ENCODE assay signal across 1 cellular context in the genomic region with DNA sequence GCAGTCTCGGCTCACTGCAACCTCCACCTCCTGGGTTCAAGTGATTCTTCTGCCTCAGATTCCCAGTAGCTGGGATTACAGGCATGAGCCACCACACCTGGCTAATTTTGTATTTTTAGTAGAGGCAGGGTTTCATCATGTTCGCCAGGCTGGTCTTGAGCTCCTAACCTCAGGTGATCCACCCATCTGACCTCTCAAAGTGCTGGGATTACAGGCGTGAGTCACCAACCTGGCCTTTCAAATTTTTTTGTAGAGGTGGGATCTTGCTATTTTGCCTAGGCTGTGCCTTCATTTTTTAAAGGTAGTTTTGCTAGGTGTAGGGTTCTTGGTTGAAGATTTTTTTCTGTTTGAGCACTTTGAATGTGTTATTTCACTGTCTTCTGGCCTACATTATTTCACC.
TF ChIP-seq lines count a peak whose summit lies in the region.

No MANE protein-coding gene starts in this region.

TF ChIP-seq in GM23338, 12 proteins besides CTCF, POLR2A, EP300 and RAD21:
- TF ChIP-seq CREB1 (CRISPR knock-in tag; IDR thresholded peaks at IDR 0.05; ENCODE audit: low read depth) = no peak
- TF ChIP-seq JUNB (IDR thresholded peaks at IDR 0.05; ENCODE audit: unreplicated experiment) = no peak
- TF ChIP-seq POLR2AphosphoS5 (IDR thresholded peaks at IDR 0.05; ENCODE audit: low read depth) = no peak
- no peak for TF ChIP-seq ZNF331 (CRISPR knock-in tag; IDR thresholded peaks at IDR 0.05; ENCODE audit: low read depth)
- no peak for TF ChIP-seq STAT1 (IDR thresholded peaks at IDR 0.05; ENCODE audit: unreplicated experiment)
- TF ChIP-seq EZH2phosphoT487 (IDR thresholded peaks at IDR 0.05; ENCODE audit: unreplicated experiment) = no peak
- TF ChIP-seq EZH2 (IDR thresholded peaks at IDR 0.05; ENCODE audit: low read depth, unreplicated experiment) = no peak
- TF ChIP-seq, protein P1, sequence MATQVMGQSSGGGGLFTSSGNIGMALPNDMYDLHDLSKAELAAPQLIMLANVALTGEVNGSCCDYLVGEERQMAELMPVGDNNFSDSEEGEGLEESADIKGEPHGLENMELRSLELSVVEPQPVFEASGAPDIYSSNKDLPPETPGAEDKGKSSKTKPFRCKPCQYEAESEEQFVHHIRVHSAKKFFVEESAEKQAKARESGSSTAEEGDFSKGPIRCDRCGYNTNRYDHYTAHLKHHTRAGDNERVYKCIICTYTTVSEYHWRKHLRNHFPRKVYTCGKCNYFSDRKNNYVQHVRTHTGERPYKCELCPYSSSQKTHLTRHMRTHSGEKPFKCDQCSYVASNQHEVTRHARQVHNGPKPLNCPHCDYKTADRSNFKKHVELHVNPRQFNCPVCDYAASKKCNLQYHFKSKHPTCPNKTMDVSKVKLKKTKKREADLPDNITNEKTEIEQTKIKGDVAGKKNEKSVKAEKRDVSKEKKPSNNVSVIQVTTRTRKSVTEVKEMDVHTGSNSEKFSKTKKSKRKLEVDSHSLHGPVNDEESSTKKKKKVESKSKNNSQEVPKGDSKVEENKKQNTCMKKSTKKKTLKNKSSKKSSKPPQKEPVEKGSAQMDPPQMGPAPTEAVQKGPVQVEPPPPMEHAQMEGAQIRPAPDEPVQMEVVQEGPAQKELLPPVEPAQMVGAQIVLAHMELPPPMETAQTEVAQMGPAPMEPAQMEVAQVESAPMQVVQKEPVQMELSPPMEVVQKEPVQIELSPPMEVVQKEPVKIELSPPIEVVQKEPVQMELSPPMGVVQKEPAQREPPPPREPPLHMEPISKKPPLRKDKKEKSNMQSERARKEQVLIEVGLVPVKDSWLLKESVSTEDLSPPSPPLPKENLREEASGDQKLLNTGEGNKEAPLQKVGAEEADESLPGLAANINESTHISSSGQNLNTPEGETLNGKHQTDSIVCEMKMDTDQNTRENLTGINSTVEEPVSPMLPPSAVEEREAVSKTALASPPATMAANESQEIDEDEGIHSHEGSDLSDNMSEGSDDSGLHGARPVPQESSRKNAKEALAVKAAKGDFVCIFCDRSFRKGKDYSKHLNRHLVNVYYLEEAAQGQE (IDR thresholded peaks at IDR 0.05; ENCODE audit: unreplicated experiment) = no peak
- no peak for TF ChIP-seq ZNF114 (CRISPR knock-in tag; IDR thresholded peaks at IDR 0.05)
- no peak for TF ChIP-seq NANOG (IDR thresholded peaks at IDR 0.05; ENCODE audit: borderline replicate concordance)
- TF ChIP-seq ZNF462 (CRISPR knock-in tag; IDR thresholded peaks at IDR 0.05) = no peak
- TF ChIP-seq, protein P2, sequence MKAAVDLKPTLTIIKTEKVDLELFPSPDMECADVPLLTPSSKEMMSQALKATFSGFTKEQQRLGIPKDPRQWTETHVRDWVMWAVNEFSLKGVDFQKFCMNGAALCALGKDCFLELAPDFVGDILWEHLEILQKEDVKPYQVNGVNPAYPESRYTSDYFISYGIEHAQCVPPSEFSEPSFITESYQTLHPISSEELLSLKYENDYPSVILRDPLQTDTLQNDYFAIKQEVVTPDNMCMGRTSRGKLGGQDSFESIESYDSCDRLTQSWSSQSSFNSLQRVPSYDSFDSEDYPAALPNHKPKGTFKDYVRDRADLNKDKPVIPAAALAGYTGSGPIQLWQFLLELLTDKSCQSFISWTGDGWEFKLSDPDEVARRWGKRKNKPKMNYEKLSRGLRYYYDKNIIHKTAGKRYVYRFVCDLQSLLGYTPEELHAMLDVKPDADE (IDR thresholded peaks at IDR 0.05) = no peak
